In the genomic region with DNA sequence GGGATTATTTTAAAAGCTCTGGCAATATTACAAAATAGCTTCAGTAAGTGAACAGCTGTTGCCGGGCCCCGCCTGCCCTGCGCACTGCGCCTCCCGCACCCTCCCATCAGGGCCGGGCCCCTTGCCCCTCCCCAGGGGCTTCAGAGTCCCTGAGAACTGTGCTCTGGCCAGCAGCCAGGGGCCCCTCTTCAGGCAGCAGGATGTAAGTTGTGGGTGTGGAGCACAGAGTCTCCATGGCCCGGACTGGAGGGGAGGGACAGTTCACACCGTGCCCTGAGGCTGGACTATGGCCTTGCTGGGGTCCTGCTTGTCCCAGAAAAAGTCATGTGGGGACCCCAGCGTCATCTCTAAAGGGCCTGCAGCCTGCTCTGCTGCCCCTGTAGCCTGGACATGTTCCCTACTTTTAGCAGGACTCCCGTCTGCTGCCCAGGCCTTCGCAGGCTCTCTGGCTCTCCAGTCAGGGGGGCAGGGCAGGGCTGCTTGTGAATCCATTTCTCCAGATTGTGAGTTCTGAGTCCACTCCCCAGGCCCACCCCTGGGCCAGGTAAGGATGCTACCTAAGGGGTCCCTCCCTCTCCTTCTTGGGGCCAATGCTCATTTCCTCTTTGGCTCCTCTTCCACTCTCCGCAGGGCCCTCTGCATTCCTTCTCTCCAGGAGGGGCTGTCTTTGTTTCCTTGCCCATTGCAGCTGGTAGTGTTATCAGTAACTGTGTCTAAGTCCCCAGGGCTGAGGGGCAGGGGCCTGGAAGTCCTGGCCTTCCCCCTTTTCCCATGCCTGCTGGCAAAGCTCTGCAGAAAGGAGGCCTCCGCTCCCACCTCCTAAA, we compare ENCODE assay signal across 8 cellular contexts. TPM values are rescaled to one million over a fixed set of nuclear protein-coding genes. Genes with fewer than 3 reads are reported as not detected.
DNase-seq lines count a peak whose midpoint lies in the region; TF ChIP-seq lines count a peak whose summit lies in the region.

No MANE protein-coding gene starts in this region.

- H3K4me2 ChIP-seq in neural cell (ENCODE audit: low read length), result peak overlapping the region; percentile 43

- peaks cover 8% of the 10 kb centered on the region for H3F3A ChIP-seq in neural cell (ENCODE audit: insufficient read depth, low read length, poor library complexity, severe bottlenecking)

- TF ChIP-seq RAD21 in neural cell (conservative IDR thresholded peaks at IDR 0.05), result no peak

- TF ChIP-seq CTCF in glutamatergic neuron (IDR thresholded peaks at IDR 0.05; ENCODE audit: partially characterized antibody, unreplicated experiment), result no peak
- TF ChIP-seq CTCF in neural cell (IDR thresholded peaks at IDR 0.05; ENCODE audit: poor library complexity, severe bottlenecking), result no peak

- peak overlapping the region; percentile 43 for H3K9ac ChIP-seq in neural cell (ENCODE audit: low read length)

- H3K4me1 Mint-ChIP-seq in glutamatergic neuron (ENCODE audit: low read depth, unreplicated experiment), result peaks cover 40% of the 10 kb centered on the region

- H3K9me3 Mint-ChIP-seq in glutamatergic neuron (ENCODE audit: unreplicated experiment), result peaks cover 7% of the 10 kb centered on the region

- TF ChIP-seq EP300 in neural cell (conservative IDR thresholded peaks at IDR 0.05; ENCODE audit: poor library complexity, severe bottlenecking), result no peak

- no peaks in the 10 kb centered on the region for H3K36me3 ChIP-seq in neural cell (ENCODE audit: insufficient read depth, low read length)

- DNase-seq in D341Med (ENCODE audit: low spot score) (peak; percentile 84), NCI-H345 (lab: John Stamatoyannopoulos, UW) (peak; percentile 73), glutamatergic neuron (peak; percentile 48), GDM1 (lab: John Stamatoyannopoulos, UW) (no peak), NCI-H2029 treated with DMSO at 0.1 percent for 48 hours (lab: John Stamatoyannopoulos, UW) (no peak), Ammon's horn (ENCODE audit: low spot score) (no peak)
- no peak for DNase-seq in activated effector memory CD4-positive, alpha-beta T cell treated with Interleukin-2 at 50 U/mL for 16 hours

- peak overlapping the region; percentile 59 for H3K4me3 Mint-ChIP-seq in glutamatergic neuron (ENCODE audit: unreplicated experiment)

- H3K9me3 ChIP-seq in neural cell (ENCODE audit: low read length), result no peaks in the 10 kb centered on the region

- H3K27me3 ChIP-seq in neural cell (ENCODE audit: insufficient read depth, low read depth, low read length), result no peaks in the 10 kb centered on the region

- H3K27ac ChIP-seq in neural cell (ENCODE audit: low read length), result peak overlapping the region; percentile 62

- no peaks in the 10 kb centered on the region for H3K79me2 ChIP-seq in neural cell (replicated peaks; ENCODE audit: insufficient read depth, low read length)

- H4K20me1 ChIP-seq in neural cell (ENCODE audit: insufficient read depth), result no peaks in the 10 kb centered on the region

- H3K27me3 Mint-ChIP-seq in glutamatergic neuron (ENCODE audit: unreplicated experiment), result peaks cover 9% of the 10 kb centered on the region

- peak overlapping the region; percentile 52 for H3K4me3 ChIP-seq in neural cell (ENCODE audit: low read length)

- H3K27ac Mint-ChIP-seq in glutamatergic neuron (ENCODE audit: unreplicated experiment), result peak overlapping the region; percentile 66

- no peak overlapping the region for H2AFZ ChIP-seq in neural cell (ENCODE audit: low read depth, low read length)

- H3K9me2 ChIP-seq in neural cell (ENCODE audit: insufficient read depth, low read length), result no peaks in the 10 kb centered on the region

- H3K36me3 Mint-ChIP-seq in glutamatergic neuron (ENCODE audit: unreplicated experiment), result no peaks in the 10 kb centered on the region

TF ChIP-seq in neural cell, 6 proteins besides CTCF, POLR2A, EP300 and RAD21:
- TF ChIP-seq POLR2AphosphoS5 (IDR thresholded peaks at IDR 0.05) (no peak), MXI1 (conservative IDR thresholded peaks at IDR 0.05; ENCODE audit: poor library complexity, severe bottlenecking) (no peak), SMC3 (conservative IDR thresholded peaks at IDR 0.05; ENCODE audit: poor library complexity) (no peak), TAF1 (IDR thresholded peaks at IDR 0.05; ENCODE audit: low read depth) (no peak), EZH2 (IDR thresholded peaks at IDR 0.05; ENCODE audit: borderline replicate concordance, insufficient read depth, low read length, poor library complexity, severe bottlenecking) (no peak), REST (IDR thresholded peaks at IDR 0.05; ENCODE audit: borderline replicate concordance) (no peak)
TF ChIP-seq in neural cell: peak in this region for 0.

RNA-seq across cellular contexts. Expression of gene CACNA2D2, which starts 12.8 kb away (rescaled TPM):
- total RNA-seq in glutamatergic neuron (ENCODE audit: unreplicated experiment), result 5.0 TPM
- 7.8 and 11.4 TPM in 2 replicates for polyA plus RNA-seq in neural cell
- 17.5 and 21.0 TPM in 2 replicates for polyA minus RNA-seq in neural cell

RNA-seq across cellular contexts. Expression of gene C3orf18, which starts 51.3 kb away (rescaled TPM):
- total RNA-seq in glutamatergic neuron (ENCODE audit: unreplicated experiment), result 13.0 TPM
- 24.5 and 39.9 TPM in 2 replicates for polyA plus RNA-seq in neural cell
- polyA minus RNA-seq in neural cell, result 13.4 and 14.4 TPM in 2 replicates

RNA-seq across cellular contexts. Expression of gene HEMK1, which starts 53.1 kb away (rescaled TPM):
- 21.1 TPM for total RNA-seq in glutamatergic neuron (ENCODE audit: unreplicated experiment)
- polyA plus RNA-seq in neural cell, result 24.4 and 36.8 TPM in 2 replicates
- 12.5 and 13.6 TPM in 2 replicates for polyA minus RNA-seq in neural cell

Comparison
In these comparisons a context has a peak if more than half of its experiments do, and no peak if none do; other contexts are left out.
1. DNase-seq: peak in D341Med (single experiment), NCI-H345 (single experiment) and glutamatergic neuron (single experiment); none in GDM1 (single experiment), NCI-H2029 treated with DMSO at 0.1 percent for 48 hours (single experiment), activated effector memory CD4-positive, alpha-beta T cell treated with Interleukin-2 at 50 U/mL for 16 hours (single experiment) and Ammon's horn (single experiment).